Comparison of ENCODE assay signal across 29 cellular contexts in genomic region chr5:178439411-178440162, GRCh38.
"Had no signal": no experiment of that assay in that cellular context is flagged by ENCODE, and none has a peak within 500 bp of the region (broad histone marks: within the 10 kb centered on the region; RNA-seq: fewer than 3 reads in every experiment).

No MANE protein-coding gene starts in this region.

- H3K4me2 ChIP-seq: hepatocyte had no signal

- H3K9me3 Mint-ChIP-seq: activated T-helper 1 cell treated with anti-CD3 and anti-CD28 coated beads, Interleukin-12 subunit alpha, Interleukin-12 subunit beta, Interleukin-2, Interleukin-4 antibody, amounts not matched to agents 30 ng/mL and 10 ng/mL and 1 ng/mL, durations not matched to agents 14 hours and 24 hours and 36 hours; natural killer cell treated with Interleukin-12 subunit alpha and Interleukin-12 subunit beta and Interleukin-15 and Interleukin-18, amount 100 ng/mL, for 72 hours; T-helper 2 cell treated with Interferon-gamma antibody and Interleukin-4, amounts not matched to agents 5 μg/mL and 100 μg/mL, for 36 hours had no signal

- H3K36me3 ChIP-seq: adrenal gland, ascending aorta, brain microvascular endothelial cell, left ventricle myocardium inferior, thoracic aorta, upper lobe of right lung had no signal

- H3K9me3 ChIP-seq: adrenal gland, ascending aorta, left ventricle myocardium inferior, thoracic aorta, upper lobe of right lung had no signal

- H3K4me1 ChIP-seq: adrenal gland, ascending aorta, upper lobe of right lung had no signal

- H3K27ac ChIP-seq: adrenal gland, ascending aorta, brain microvascular endothelial cell, hepatocyte, left ventricle myocardium inferior, thoracic aorta, upper lobe of right lung had no signal

- DNase-seq: activated CD4-positive, alpha-beta T cell treated with anti-CD3 and anti-CD28 coated beads for 1 hour; activated CD4-positive, alpha-beta T cell treated with anti-CD3 and anti-CD28 coated beads, Interleukin-2, amount 50 U/mL, for 4 hours; activated CD8-positive, alpha-beta memory T cell treated with anti-CD3 and anti-CD28 coated beads for 24 hours; activated naive CD4-positive, alpha-beta T cell; adrenal gland; brain microvascular endothelial cell; caudate nucleus; dermis blood vessel endothelial cell; effector memory CD4-positive, alpha-beta T cell; foreskin melanocyte; kidney glomerular epithelial cell; left ventricle myocardium inferior; mammary epithelial cell; nucleus accumbens; posterior cingulate gyrus; stimulated activated CD4-positive, alpha-beta T cell treated with anti-CD3 and anti-CD28 coated beads, Interleukin-2, amount 100 ng/mL, for 48 hours; stimulated activated naive CD4-positive, alpha-beta T cell; upper lobe of right lung had no signal

- H3K36me3 Mint-ChIP-seq: activated naive CD8-positive, alpha-beta T cell; natural killer cell treated with Interleukin-12 subunit alpha and Interleukin-12 subunit beta and Interleukin-15 and Interleukin-18, amount 100 ng/mL, for 72 hours had no signal

- H3K79me2 ChIP-seq: hepatocyte had no signal

- H2AFZ ChIP-seq: hepatocyte had no signal

- H3K27ac Mint-ChIP-seq: activated naive CD8-positive, alpha-beta T cell; activated T-helper 1 cell treated with anti-CD3 and anti-CD28 coated beads, Interleukin-12 subunit alpha, Interleukin-12 subunit beta, Interleukin-2, Interleukin-4 antibody, amounts not matched to agents 30 ng/mL and 10 ng/mL and 1 ng/mL, durations not matched to agents 14 hours and 24 hours and 36 hours; natural killer cell treated with Interleukin-12 subunit alpha and Interleukin-12 subunit beta and Interleukin-15 and Interleukin-18, amount 100 ng/mL, for 72 hours; T-helper 2 cell treated with Interferon-gamma antibody and Interleukin-4, amounts not matched to agents 5 μg/mL and 100 μg/mL, for 36 hours had no signal

- H3K27me3 ChIP-seq: adrenal gland, ascending aorta, brain microvascular endothelial cell, hepatocyte, upper lobe of right lung had no signal

- FAIRE-seq: endothelial cell of umbilical vein, TTC549 had no signal

- H3K4me3 Mint-ChIP-seq: activated naive CD8-positive, alpha-beta T cell; activated T-helper 1 cell treated with anti-CD3 and anti-CD28 coated beads, Interleukin-12 subunit alpha, Interleukin-12 subunit beta, Interleukin-2, Interleukin-4 antibody, amounts not matched to agents 30 ng/mL and 10 ng/mL and 1 ng/mL, durations not matched to agents 14 hours and 24 hours and 36 hours; natural killer cell treated with Interleukin-12 subunit alpha and Interleukin-12 subunit beta and Interleukin-15 and Interleukin-18, amount 100 ng/mL, for 72 hours; T-helper 2 cell treated with Interferon-gamma antibody and Interleukin-4, amounts not matched to agents 5 μg/mL and 100 μg/mL, for 36 hours had no signal

- ATAC-seq: esophagus mucosa; natural killer cell treated with Interleukin-12 subunit alpha and Interleukin-12 subunit beta and Interleukin-15 and Interleukin-18, amount 100 ng/mL, for 72 hours; SK-N-SH treated with all-trans-retinoic acid at 6 μM for 48 hours; upper lobe of right lung had no signal

- H3K4me3 ChIP-seq: adrenal gland, ascending aorta, hepatocyte, left ventricle myocardium inferior, thoracic aorta, upper lobe of right lung had no signal
